ENCODE assay signal across 10 cellular contexts in the genomic region with DNA sequence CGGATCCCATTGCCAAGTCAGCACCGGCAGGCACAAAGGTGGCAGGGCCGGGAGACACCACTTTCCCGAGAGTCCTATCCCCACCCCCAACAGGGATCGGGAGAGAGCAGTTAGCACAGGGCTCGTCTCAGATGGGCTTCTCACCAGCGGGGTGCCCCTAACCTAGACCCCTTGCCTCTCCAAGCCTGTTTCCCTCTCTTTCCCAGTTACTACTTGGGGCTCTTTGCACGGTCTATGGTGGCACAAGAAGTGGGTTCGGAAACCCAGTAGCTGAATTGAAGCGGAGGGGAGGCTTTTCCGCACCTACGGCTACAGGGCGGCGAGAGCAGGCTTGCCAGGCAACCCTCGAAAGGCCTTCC. TPM values are rescaled to one million over a fixed set of nuclear protein-coding genes. Genes with fewer than 3 reads are reported as not detected.
A peak's percentile ranks its signal among the peaks of the same experiment; 100 is the strongest.
DNase-seq lines count a peak whose midpoint lies in the region; ATAC-seq and TF ChIP-seq lines count a peak whose summit lies in the region.
"Had no signal": no experiment of that assay in that cellular context is flagged by ENCODE, and none has a peak within 500 bp of the region (broad histone marks: within the 10 kb centered on the region; RNA-seq: fewer than 3 reads in every experiment).

No MANE protein-coding gene starts in this region.

- H3K27me3 ChIP-seq in cardiac muscle cell (peaks cover 92% of the 10 kb centered on the region), neuron (ENCODE audit: insufficient read depth, low read length) (no peaks in the 10 kb centered on the region)

- peaks cover 33% of the 10 kb centered on the region for H3K27me3 Mint-ChIP-seq in stimulated activated naive CD8-positive, alpha-beta T cell treated with anti-CD3 and anti-CD28 coated beads, Interleukin-15, Interleukin-2, amounts not matched to agents 100 ng/mL and 50 ng/mL, for 24 hours

- H3K36me3 Mint-ChIP-seq in stimulated activated naive CD8-positive, alpha-beta T cell treated with anti-CD3 and anti-CD28 coated beads, Interleukin-15, Interleukin-2, amounts not matched to agents 100 ng/mL and 50 ng/mL, for 24 hours (ENCODE audit: low read depth), result no peaks in the 10 kb centered on the region
- H3K36me3 Mint-ChIP-seq: CD14-positive monocyte had no signal

- peak overlapping the region; percentile 39 for H3K4me3 Mint-ChIP-seq in stimulated activated naive CD8-positive, alpha-beta T cell treated with anti-CD3 and anti-CD28 coated beads, Interleukin-15, Interleukin-2, amounts not matched to agents 100 ng/mL and 50 ng/mL, for 24 hours

- no peaks in the 10 kb centered on the region for H3K9me3 ChIP-seq in cardiac muscle cell (ENCODE audit: low read depth)
- H3K9me3 ChIP-seq in neuron (ENCODE audit: low read length), result no peaks in the 10 kb centered on the region

- H3K36me3 ChIP-seq in cardiac muscle cell (no peaks in the 10 kb centered on the region), neuron (ENCODE audit: insufficient read depth, low read length) (peaks cover 12% of the 10 kb centered on the region)

- no peak for ATAC-seq in stimulated activated naive CD8-positive, alpha-beta T cell treated with anti-CD3 and anti-CD28 coated beads, Interleukin-15, Interleukin-2, amounts not matched to agents 100 U/mL and 50 U/mL, for 24 hours
- ATAC-seq in HG02571 (IDR thresholded peaks at IDR 0.05; ENCODE audit: unreplicated experiment) (no peak), HG02610 (IDR thresholded peaks at IDR 0.05; ENCODE audit: unreplicated experiment) (no peak)

- no peak overlapping the region for H3K27ac Mint-ChIP-seq in stimulated activated naive CD8-positive, alpha-beta T cell treated with anti-CD3 and anti-CD28 coated beads, Interleukin-15, Interleukin-2, amounts not matched to agents 100 ng/mL and 50 ng/mL, for 24 hours

- peak overlapping the region; percentile 37 for H3K4me3 ChIP-seq in cardiac muscle cell
- peak overlapping the region; percentile 89 for H3K4me3 ChIP-seq in neuron (ENCODE audit: low read length)

- DNase-seq in stimulated activated naive CD8-positive, alpha-beta T cell treated with anti-CD3 and anti-CD28 coated beads, Interleukin-15, Interleukin-2, amounts not matched to agents 100 U/mL and 50 U/mL, for 24 hours, result no peak
- no peak for DNase-seq in cardiac muscle cell (ENCODE audit: low read depth in 1 of 2, low spot score in 1 of 2)
- no peak for DNase-seq in NCI-H345 (lab: John Stamatoyannopoulos, UW)
- DNase-seq in SKM-1 (lab: John Stamatoyannopoulos, UW; ENCODE audit: unreplicated experiment), result no peak
- DNase-seq: effector memory CD4-positive, alpha-beta T cell had no signal

- no peaks in the 10 kb centered on the region for H3K9me3 Mint-ChIP-seq in stimulated activated naive CD8-positive, alpha-beta T cell treated with anti-CD3 and anti-CD28 coated beads, Interleukin-15, Interleukin-2, amounts not matched to agents 100 ng/mL and 50 ng/mL, for 24 hours

- peak overlapping the region; percentile 10 for H2AFZ ChIP-seq in neuron (ENCODE audit: low read depth, low read length)

- TF ChIP-seq CTCF in cardiac muscle cell (IDR thresholded peaks at IDR 0.05; ENCODE audit: low read depth, low read length), result no peak

- no peaks in the 10 kb centered on the region for H3K4me1 ChIP-seq in cardiac muscle cell (ENCODE audit: low read depth)
- H3K4me1 ChIP-seq in neuron (ENCODE audit: insufficient read depth, low read length), result peaks cover 66% of the 10 kb centered on the region

- H3K27ac ChIP-seq in cardiac muscle cell, result no peak overlapping the region

- H3K4me1 Mint-ChIP-seq in stimulated activated naive CD8-positive, alpha-beta T cell treated with anti-CD3 and anti-CD28 coated beads, Interleukin-15, Interleukin-2, amounts not matched to agents 100 ng/mL and 50 ng/mL, for 24 hours (ENCODE audit: low read depth), result peaks cover 38% of the 10 kb centered on the region

RNA-seq across cellular contexts. Expression of gene EFCC1, which starts 0.4 kb away (rescaled TPM):
- total RNA-seq in cardiac muscle cell, result 0.11 TPM in 1 of 2 replicates, not detected in the other
- 0.07 TPM in 1 of 2 replicates, not detected in the other for polyA plus RNA-seq in cardiac muscle cell

RNA-seq across cellular contexts. Expression of gene CFAP92, which starts 6.8 kb away (rescaled TPM):
- total RNA-seq in cardiac muscle cell, result 0.53 and 0.60 TPM in 2 replicates
- polyA plus RNA-seq in cardiac muscle cell, result 0.57 and 0.95 TPM in 2 replicates

RNA-seq across cellular contexts. Expression of gene GP9, which starts 59.9 kb away (rescaled TPM):
- total RNA-seq in cardiac muscle cell, result not detected in 2 replicates
- polyA plus RNA-seq in cardiac muscle cell, result not detected in 2 replicates
